1 cellular context compared by ENCODE assay signal in the genomic region with DNA sequence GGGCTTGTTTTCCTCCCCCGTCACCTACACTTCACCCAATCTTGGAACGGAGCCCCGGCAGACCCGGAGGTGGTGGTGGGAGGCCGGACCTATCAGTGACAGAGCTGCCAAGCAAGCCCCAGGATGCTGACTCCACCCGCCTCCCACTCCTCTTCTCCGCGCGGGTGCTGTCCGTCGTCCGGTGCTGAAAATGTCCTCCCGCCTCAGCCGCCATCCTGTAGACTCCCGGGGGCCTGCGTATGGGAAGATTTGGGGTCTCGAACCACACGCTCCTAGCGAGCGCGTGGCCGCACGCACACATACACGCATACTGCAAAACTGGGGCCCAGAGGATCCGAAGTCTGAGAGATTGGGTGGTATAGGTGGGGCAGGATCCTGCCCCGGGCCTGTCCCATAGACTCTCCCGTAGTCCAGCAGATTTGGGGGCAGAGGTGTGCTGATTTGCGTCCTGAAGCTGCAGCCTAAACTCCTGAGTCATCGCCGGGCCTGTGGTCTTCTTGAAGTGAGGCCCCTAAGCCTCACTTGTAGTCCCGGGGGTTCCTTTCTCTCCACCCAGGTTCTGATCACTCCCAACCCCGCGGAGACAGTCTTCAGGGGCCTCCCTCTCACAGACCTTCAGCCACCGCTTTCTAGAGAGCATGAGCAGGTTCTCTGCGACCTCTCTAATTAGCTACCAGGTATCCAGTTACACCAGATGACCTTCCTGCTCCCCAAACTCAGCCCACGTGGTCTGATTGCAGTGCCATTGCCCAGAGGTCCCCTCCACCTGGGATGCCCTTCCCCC.
TF ChIP-seq lines count a peak whose summit lies in the region.

No MANE protein-coding gene starts in this region.

TF ChIP-seq in GM12878, 131 proteins besides CTCF, POLR2A, EP300 and RAD21 (continued from another document and continues in another):
- TF ChIP-seq MLLT1 (IDR thresholded peaks at IDR 0.05): peak; percentile 10; the same call in 1 of the 2 replicates
- TF ChIP-seq CREB1 (IDR thresholded peaks at IDR 0.05; ENCODE audit: low read depth): peak; percentile 1; the same call in 1 of the 2 replicates
- no peak for TF ChIP-seq ZNF24 (IDR thresholded peaks at IDR 0.05)
- TF ChIP-seq ATF7 (IDR thresholded peaks at IDR 0.05; ENCODE audit: low read depth): no peak
- TF ChIP-seq FOXK2 (IDR thresholded peaks at IDR 0.05): no peak; the same call in 1 of the 2 replicates
- TF ChIP-seq SPI1 (IDR thresholded peaks at IDR 0.05; ENCODE audit: borderline replicate concordance, insufficient read depth, low read depth, low read length): no peak
- TF ChIP-seq SIN3A (IDR thresholded peaks at IDR 0.05; ENCODE audit: low read depth, low read length): peak; percentile 95
- no peak for TF ChIP-seq SUPT20H (IDR thresholded peaks at IDR 0.05; ENCODE audit: borderline replicate concordance, control insufficient read depth, low read depth, low read length)
- TF ChIP-seq NKRF (conservative IDR thresholded peaks at IDR 0.05): peak; percentile 97
- TF ChIP-seq, protein P1, sequence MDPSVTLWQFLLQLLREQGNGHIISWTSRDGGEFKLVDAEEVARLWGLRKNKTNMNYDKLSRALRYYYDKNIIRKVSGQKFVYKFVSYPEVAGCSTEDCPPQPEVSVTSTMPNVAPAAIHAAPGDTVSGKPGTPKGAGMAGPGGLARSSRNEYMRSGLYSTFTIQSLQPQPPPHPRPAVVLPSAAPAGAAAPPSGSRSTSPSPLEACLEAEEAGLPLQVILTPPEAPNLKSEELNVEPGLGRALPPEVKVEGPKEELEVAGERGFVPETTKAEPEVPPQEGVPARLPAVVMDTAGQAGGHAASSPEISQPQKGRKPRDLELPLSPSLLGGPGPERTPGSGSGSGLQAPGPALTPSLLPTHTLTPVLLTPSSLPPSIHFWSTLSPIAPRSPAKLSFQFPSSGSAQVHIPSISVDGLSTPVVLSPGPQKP (IDR thresholded peaks at IDR 0.05; ENCODE audit: low read depth, low read length): no peak
- TF ChIP-seq, protein P2, sequence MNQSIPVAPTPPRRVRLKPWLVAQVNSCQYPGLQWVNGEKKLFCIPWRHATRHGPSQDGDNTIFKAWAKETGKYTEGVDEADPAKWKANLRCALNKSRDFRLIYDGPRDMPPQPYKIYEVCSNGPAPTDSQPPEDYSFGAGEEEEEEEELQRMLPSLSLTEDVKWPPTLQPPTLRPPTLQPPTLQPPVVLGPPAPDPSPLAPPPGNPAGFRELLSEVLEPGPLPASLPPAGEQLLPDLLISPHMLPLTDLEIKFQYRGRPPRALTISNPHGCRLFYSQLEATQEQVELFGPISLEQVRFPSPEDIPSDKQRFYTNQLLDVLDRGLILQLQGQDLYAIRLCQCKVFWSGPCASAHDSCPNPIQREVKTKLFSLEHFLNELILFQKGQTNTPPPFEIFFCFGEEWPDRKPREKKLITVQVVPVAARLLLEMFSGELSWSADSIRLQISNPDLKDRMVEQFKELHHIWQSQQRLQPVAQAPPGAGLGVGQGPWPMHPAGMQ (IDR thresholded peaks at IDR 0.05; ENCODE audit: borderline replicate concordance): no peak
- TF ChIP-seq BRCA1 (IDR thresholded peaks at IDR 0.05; ENCODE audit: low read depth, low read length): no peak
- no peak; the same call in 1 of the 2 replicates for TF ChIP-seq CREM (IDR thresholded peaks at IDR 0.05; ENCODE audit: low read depth)
- TF ChIP-seq FOXM1 (IDR thresholded peaks at IDR 0.05; ENCODE audit: low read depth, low read length): no peak
- TF ChIP-seq NFYA (IDR thresholded peaks at IDR 0.05; ENCODE audit: borderline replicate concordance, low read depth, low read length): no peak
- TF ChIP-seq ZNF384 (IDR thresholded peaks at IDR 0.05; ENCODE audit: borderline replicate concordance, low read depth, low read length): no peak
- TF ChIP-seq HCFC1 (IDR thresholded peaks at IDR 0.05; ENCODE audit: low read length): no peak
- no peak for TF ChIP-seq PML (IDR thresholded peaks at IDR 0.05; ENCODE audit: low read length)
- TF ChIP-seq, protein P3, sequence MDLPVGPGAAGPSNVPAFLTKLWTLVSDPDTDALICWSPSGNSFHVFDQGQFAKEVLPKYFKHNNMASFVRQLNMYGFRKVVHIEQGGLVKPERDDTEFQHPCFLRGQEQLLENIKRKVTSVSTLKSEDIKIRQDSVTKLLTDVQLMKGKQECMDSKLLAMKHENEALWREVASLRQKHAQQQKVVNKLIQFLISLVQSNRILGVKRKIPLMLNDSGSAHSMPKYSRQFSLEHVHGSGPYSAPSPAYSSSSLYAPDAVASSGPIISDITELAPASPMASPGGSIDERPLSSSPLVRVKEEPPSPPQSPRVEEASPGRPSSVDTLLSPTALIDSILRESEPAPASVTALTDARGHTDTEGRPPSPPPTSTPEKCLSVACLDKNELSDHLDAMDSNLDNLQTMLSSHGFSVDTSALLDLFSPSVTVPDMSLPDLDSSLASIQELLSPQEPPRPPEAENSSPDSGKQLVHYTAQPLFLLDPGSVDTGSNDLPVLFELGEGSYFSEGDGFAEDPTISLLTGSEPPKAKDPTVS (IDR thresholded peaks at IDR 0.05; ENCODE audit: low read depth, low read length): no peak
- TF ChIP-seq RFX5 (IDR thresholded peaks at IDR 0.05; ENCODE audit: low read depth, low read length): no peak
- TF ChIP-seq, protein P4, sequence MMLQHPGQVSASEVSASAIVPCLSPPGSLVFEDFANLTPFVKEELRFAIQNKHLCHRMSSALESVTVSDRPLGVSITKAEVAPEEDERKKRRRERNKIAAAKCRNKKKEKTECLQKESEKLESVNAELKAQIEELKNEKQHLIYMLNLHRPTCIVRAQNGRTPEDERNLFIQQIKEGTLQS (IDR thresholded peaks at IDR 0.05; ENCODE audit: borderline replicate concordance, extremely low read depth, low read depth, low read length): no peak
- TF ChIP-seq, protein P5, sequence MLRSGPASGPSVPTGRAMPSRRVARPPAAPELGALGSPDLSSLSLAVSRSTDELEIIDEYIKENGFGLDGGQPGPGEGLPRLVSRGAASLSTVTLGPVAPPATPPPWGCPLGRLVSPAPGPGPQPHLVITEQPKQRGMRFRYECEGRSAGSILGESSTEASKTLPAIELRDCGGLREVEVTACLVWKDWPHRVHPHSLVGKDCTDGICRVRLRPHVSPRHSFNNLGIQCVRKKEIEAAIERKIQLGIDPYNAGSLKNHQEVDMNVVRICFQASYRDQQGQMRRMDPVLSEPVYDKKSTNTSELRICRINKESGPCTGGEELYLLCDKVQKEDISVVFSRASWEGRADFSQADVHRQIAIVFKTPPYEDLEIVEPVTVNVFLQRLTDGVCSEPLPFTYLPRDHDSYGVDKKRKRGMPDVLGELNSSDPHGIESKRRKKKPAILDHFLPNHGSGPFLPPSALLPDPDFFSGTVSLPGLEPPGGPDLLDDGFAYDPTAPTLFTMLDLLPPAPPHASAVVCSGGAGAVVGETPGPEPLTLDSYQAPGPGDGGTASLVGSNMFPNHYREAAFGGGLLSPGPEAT (IDR thresholded peaks at IDR 0.05; ENCODE audit: low read depth): no peak
- no peak for TF ChIP-seq CBFB (IDR thresholded peaks at IDR 0.05; ENCODE audit: low read depth)
- TF ChIP-seq, protein P6, sequence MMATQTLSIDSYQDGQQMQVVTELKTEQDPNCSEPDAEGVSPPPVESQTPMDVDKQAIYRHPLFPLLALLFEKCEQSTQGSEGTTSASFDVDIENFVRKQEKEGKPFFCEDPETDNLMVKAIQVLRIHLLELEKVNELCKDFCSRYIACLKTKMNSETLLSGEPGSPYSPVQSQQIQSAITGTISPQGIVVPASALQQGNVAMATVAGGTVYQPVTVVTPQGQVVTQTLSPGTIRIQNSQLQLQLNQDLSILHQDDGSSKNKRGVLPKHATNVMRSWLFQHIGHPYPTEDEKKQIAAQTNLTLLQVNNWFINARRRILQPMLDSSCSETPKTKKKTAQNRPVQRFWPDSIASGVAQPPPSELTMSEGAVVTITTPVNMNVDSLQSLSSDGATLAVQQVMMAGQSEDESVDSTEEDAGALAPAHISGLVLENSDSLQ (IDR thresholded peaks at IDR 0.05): no peak
- peak; percentile 89; the same call in 1 of the 2 replicates for TF ChIP-seq RCOR1 (conservative IDR thresholded peaks at IDR 0.05; ENCODE audit: low read depth, low read length)
- TF ChIP-seq TAF1 (IDR thresholded peaks at IDR 0.05; ENCODE audit: borderline replicate concordance, low read depth, low read length): no peak
- no peak for TF ChIP-seq PAX5 (IDR thresholded peaks at IDR 0.05; ENCODE audit: borderline replicate concordance, low read depth, low read length)
- TF ChIP-seq HDGF (IDR thresholded peaks at IDR 0.05): no peak
- TF ChIP-seq POU2F2 (IDR thresholded peaks at IDR 0.05; ENCODE audit: borderline replicate concordance, low read depth, low read length): no peak
- peak; percentile 88 for TF ChIP-seq SMARCA5 (IDR thresholded peaks at IDR 0.05)
- TF ChIP-seq E2F8 (IDR thresholded peaks at IDR 0.05; ENCODE audit: low read depth, partially characterized antibody): peak; percentile 51
- TF ChIP-seq BHLHE40 (IDR thresholded peaks at IDR 0.05; ENCODE audit: borderline replicate concordance in 1 of 2, low read depth in 2 of 2, low read length in 1 of 2): 0 out of 4 replicates have a peak, but pooled peaks of 1 of the 2 experiments have one; percentile 12
- no peak for TF ChIP-seq TCF3 (IDR thresholded peaks at IDR 0.05; ENCODE audit: borderline replicate concordance, insufficient read depth, low read depth, low read length)
- TF ChIP-seq FOS (IDR thresholded peaks at IDR 0.05; ENCODE audit: borderline replicate concordance, extremely low read depth, insufficient read length): no peak
- no peak for TF ChIP-seq ZBTB4 (CRISPR knock-in tag; IDR thresholded peaks at IDR 0.05)
- TF ChIP-seq, protein P7, sequence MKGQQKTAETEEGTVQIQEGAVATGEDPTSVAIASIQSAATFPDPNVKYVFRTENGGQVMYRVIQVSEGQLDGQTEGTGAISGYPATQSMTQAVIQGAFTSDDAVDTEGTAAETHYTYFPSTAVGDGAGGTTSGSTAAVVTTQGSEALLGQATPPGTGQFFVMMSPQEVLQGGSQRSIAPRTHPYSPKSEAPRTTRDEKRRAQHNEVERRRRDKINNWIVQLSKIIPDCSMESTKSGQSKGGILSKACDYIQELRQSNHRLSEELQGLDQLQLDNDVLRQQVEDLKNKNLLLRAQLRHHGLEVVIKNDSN (IDR thresholded peaks at IDR 0.05; ENCODE audit: borderline replicate concordance, extremely low read length, insufficient read depth, low read depth, low read length): no peak
- TF ChIP-seq RBBP5 (conservative IDR thresholded peaks at IDR 0.05): no peak
- TF ChIP-seq LARP7 (IDR thresholded peaks at IDR 0.05): peak; percentile 67; the same call in 1 of the 2 replicates
